ENCODE assay signal across 17 cellular contexts in the genomic region with DNA sequence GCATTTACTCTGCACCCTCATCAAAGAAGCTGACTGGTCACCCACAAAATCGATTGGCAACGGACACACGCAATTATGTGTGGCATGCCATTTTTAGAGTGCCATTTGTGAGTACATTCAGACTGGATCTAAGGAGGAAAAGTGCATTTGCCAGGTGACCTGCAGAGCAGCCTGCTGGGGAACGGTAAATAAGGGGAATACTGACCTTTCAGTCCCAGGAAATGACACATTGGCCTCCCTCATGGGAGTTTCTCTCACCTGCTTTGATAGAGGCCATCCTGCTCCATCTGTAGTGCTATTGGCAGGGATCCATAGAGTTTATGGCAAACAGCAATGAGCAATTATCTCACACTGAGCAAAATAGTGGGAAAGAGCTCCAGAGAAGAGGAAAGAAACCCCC.
A peak's percentile ranks its signal among the peaks of the same experiment; 100 is the strongest.
DNase-seq lines count a peak whose midpoint lies in the region; ATAC-seq and TF ChIP-seq lines count a peak whose summit lies in the region.
"Had no signal": no experiment of that assay in that cellular context is flagged by ENCODE, and none has a peak within 500 bp of the region (broad histone marks: within the 10 kb centered on the region; RNA-seq: fewer than 3 reads in every experiment).

No MANE protein-coding gene starts in this region.

- no peaks in the 10 kb centered on the region for H3K27me3 ChIP-seq in colonic mucosa
- H3K27me3 ChIP-seq: MG63, Peyer's patch had no signal

- no peak overlapping the region for H3K9ac ChIP-seq in colonic mucosa (ENCODE audit: low read depth in 2 of 2, low read length in 2 of 2)

- no peaks in the 10 kb centered on the region for H3K4me1 Mint-ChIP-seq in T-cell

- H3K27me3 Mint-ChIP-seq in T-cell, result peaks cover 0 to 6% of the 10 kb centered on the region in 2 donors
- H3K27me3 Mint-ChIP-seq: CD4-positive, alpha-beta T cell had no signal

- ATAC-seq in T-cell (replicated peaks in 1 of 4) (no peak), Right ventricle myocardium superior (ENCODE audit: poor library complexity) (no peak)
- ATAC-seq: GM12878 had no signal

- H3K4me3 Mint-ChIP-seq in T-cell, result no peak overlapping the region
- H3K4me3 Mint-ChIP-seq: CD4-positive, alpha-beta T cell had no signal

- CTCF ChIA-PET in T-cell (lab: Charles Lee), result no interaction called here

- H3K27ac Mint-ChIP-seq in T-cell, result no peak overlapping the region
- H3K27ac Mint-ChIP-seq: CD4-positive, alpha-beta T cell had no signal

- no peaks in the 10 kb centered on the region for H3K9me3 Mint-ChIP-seq in T-cell
- H3K9me3 Mint-ChIP-seq: CD4-positive, alpha-beta T cell had no signal

- no peaks in the 10 kb centered on the region for H3K36me3 ChIP-seq in colonic mucosa
- H3K36me3 ChIP-seq: MG63, Peyer's patch had no signal

- POLR2A ChIA-PET in T-cell (lab: Charles Lee), result no interaction called here

- H3K4me3 ChIP-seq in colonic mucosa, result no peak overlapping the region
- H3K4me3 ChIP-seq: GM12878, MG63, Peyer's patch had no signal

- intact Hi-C loops in Right ventricle myocardium superior (cut with DNase I), result no loop called here
- intact Hi-C loops in colonic mucosa (cut with DNase I), result no loop called here

- DNase-seq in COR-L47 (lab: John Stamatoyannopoulos, UW), result peak; percentile 62
- DNase-seq in DMS53 (lab: John Stamatoyannopoulos, UW), result peak; percentile 43
- DNase-seq in NCI-H2029 (lab: John Stamatoyannopoulos, UW), result peak; percentile 36
- DNase-seq in NCI-H774 (lab: John Stamatoyannopoulos, UW), result peak; percentile 6
- DNase-seq in T-cell, result no peak
- no peak for DNase-seq in Right ventricle myocardium superior
- DNase-seq in colonic mucosa, result no peak
- no peak for DNase-seq in ecto neural progenitor cell (ENCODE audit: low spot score)
- DNase-seq: CD4-positive, alpha-beta T cell; Kasumi-1; MG63; NCI-H1048; NCI-H1930; NCI-H510A treated with DMSO at 0.1 percent for 48 hours; Peyer's patch; T-helper 2 cell had no signal

- H3K27ac ChIP-seq in colonic mucosa, result no peak overlapping the region
- H3K27ac ChIP-seq: Peyer's patch had no signal

- no peaks in the 10 kb centered on the region for H3K36me3 Mint-ChIP-seq in T-cell

- H3K9me3 ChIP-seq in colonic mucosa, result no peaks in the 10 kb centered on the region
- H3K9me3 ChIP-seq: MG63, Peyer's patch had no signal

- TF ChIP-seq CTCF in colonic mucosa (IDR thresholded peaks at IDR 0.05), result no peak

- no peaks in the 10 kb centered on the region for H3K4me1 ChIP-seq in colonic mucosa
- H3K4me1 ChIP-seq: Peyer's patch had no signal

Comparison
In these comparisons a context has a peak if more than half of its experiments do, and no peak if none do; other contexts are left out.
1. DNase-seq: peak in COR-L47 (single experiment), DMS53 (single experiment), NCI-H2029 (single experiment) and NCI-H774 (single experiment); none in T-cell (0 of 34), Right ventricle myocardium superior (single experiment), colonic mucosa (single experiment) and ecto neural progenitor cell (single experiment).